In genomic region chr11:44380009-44380313, GRCh38 we compare ENCODE assay signal across 19 cellular contexts.
A peak's percentile ranks its signal among the peaks of the same experiment; 100 is the strongest.
DNase-seq lines count a peak whose midpoint lies in the region; ATAC-seq and TF ChIP-seq lines count a peak whose summit lies in the region.
"Had no signal": no experiment of that assay in that cellular context is flagged by ENCODE, and none has a peak within 500 bp of the region (broad histone marks: within the 10 kb centered on the region; RNA-seq: fewer than 3 reads in every experiment).

No MANE protein-coding gene starts in this region.

- no peak for TF ChIP-seq POLR2A in right lobe of liver (IDR thresholded peaks at IDR 0.05)

- H3K4me3 Mint-ChIP-seq in natural killer cell treated with Interleukin-12 subunit alpha and Interleukin-12 subunit beta and Interleukin-15 and Interleukin-18, amount 100 ng/mL, for 72 hours: no peak overlapping the region
- H3K4me3 Mint-ChIP-seq in natural killer cell: no peak overlapping the region
- H3K4me3 Mint-ChIP-seq: GM23338; T-helper 1 cell treated with Interleukin-12 subunit alpha and Interleukin-12 subunit beta and Interleukin-4 antibody, amounts not matched to agents 30 μg/mL and 1 μg/mL, for 36 hours had no signal

- no peaks in the 10 kb centered on the region for H3K4me1 Mint-ChIP-seq in natural killer cell treated with Interleukin-12 subunit alpha and Interleukin-12 subunit beta and Interleukin-15 and Interleukin-18, amount 100 ng/mL, for 72 hours (ENCODE audit: low read depth in 2 of 2)
- H3K4me1 Mint-ChIP-seq in natural killer cell: no peaks in the 10 kb centered on the region
- H3K4me1 Mint-ChIP-seq: GM23338 had no signal

- ATAC-seq in natural killer cell treated with Interleukin-12 subunit alpha and Interleukin-12 subunit beta and Interleukin-15 and Interleukin-18, amount 100 ng/mL, for 72 hours: no peak
- no peak for ATAC-seq in natural killer cell
- ATAC-seq in right lobe of liver: peak; percentile 67 to 77 (median 76)
- no peak for ATAC-seq in GM18861 (IDR thresholded peaks at IDR 0.05; ENCODE audit: unreplicated experiment)
- ATAC-seq in Right ventricle myocardium inferior: no peak
- ATAC-seq: GM23338, PC-3 had no signal

- no peaks in the 10 kb centered on the region for H3K36me3 ChIP-seq in right lobe of liver
- H3K36me3 ChIP-seq: SJSA1 had no signal

- H3K4me3 ChIP-seq in right lobe of liver: no peak overlapping the region
- H3K4me3 ChIP-seq: GM23338, SJSA1 had no signal

- no peak for TF ChIP-seq CTCF in natural killer cell (IDR thresholded peaks at IDR 0.05)
- no peak for TF ChIP-seq CTCF in right lobe of liver (IDR thresholded peaks at IDR 0.05)

- intact Hi-C loops in natural killer cell (cut with micrococcal nuclease): no loop called here
- intact Hi-C loops in right lobe of liver (cut with DNase I): no loop called here
- intact Hi-C loops in Right ventricle myocardium inferior (cut with DNase I): no loop called here

- no peaks in the 10 kb centered on the region for H3K9me3 Mint-ChIP-seq in natural killer cell treated with Interleukin-12 subunit alpha and Interleukin-12 subunit beta and Interleukin-15 and Interleukin-18, amount 100 ng/mL, for 72 hours
- no peaks in the 10 kb centered on the region for H3K9me3 Mint-ChIP-seq in natural killer cell
- H3K9me3 Mint-ChIP-seq: GM23338; T-helper 1 cell treated with Interleukin-12 subunit alpha and Interleukin-12 subunit beta and Interleukin-4 antibody, amounts not matched to agents 30 μg/mL and 1 μg/mL, for 36 hours had no signal

- H3K9me3 ChIP-seq in right lobe of liver: no peaks in the 10 kb centered on the region

- no peaks in the 10 kb centered on the region for H3K27me3 ChIP-seq in right lobe of liver

- WGBS in right lobe of liver (ENCODE audit: insufficient coverage, low coverage, low lambda C conversion rate, missing lambda C conversion rate): no CpG with 5 or more reads among the region's 3 CpGs

- peaks cover 5 to 19% of the 10 kb centered on the region in 2 donors for H3K27me3 Mint-ChIP-seq in natural killer cell treated with Interleukin-12 subunit alpha and Interleukin-12 subunit beta and Interleukin-15 and Interleukin-18, amount 100 ng/mL, for 72 hours
- peaks cover 2 to 9% of the 10 kb centered on the region in 2 donors for H3K27me3 Mint-ChIP-seq in natural killer cell (ENCODE audit: low read depth in 2 of 2)

- no peak overlapping the region for H3K27ac ChIP-seq in right lobe of liver
- H3K27ac ChIP-seq: C4-2B, SJSA1 had no signal

- no peak overlapping the region for H3K27ac Mint-ChIP-seq in natural killer cell treated with Interleukin-12 subunit alpha and Interleukin-12 subunit beta and Interleukin-15 and Interleukin-18, amount 100 ng/mL, for 72 hours
- H3K27ac Mint-ChIP-seq in natural killer cell: no peak overlapping the region
- H3K27ac Mint-ChIP-seq: GM23338; T-helper 1 cell treated with Interleukin-12 subunit alpha and Interleukin-12 subunit beta and Interleukin-4 antibody, amounts not matched to agents 30 μg/mL and 1 μg/mL, for 36 hours had no signal

- no peaks in the 10 kb centered on the region for H3K36me3 Mint-ChIP-seq in natural killer cell treated with Interleukin-12 subunit alpha and Interleukin-12 subunit beta and Interleukin-15 and Interleukin-18, amount 100 ng/mL, for 72 hours
- no peaks in the 10 kb centered on the region for H3K36me3 Mint-ChIP-seq in natural killer cell

- peak; percentile 41 for DNase-seq in natural killer cell treated with Interleukin-12 subunit alpha and Interleukin-12 subunit beta and Interleukin-15 and Interleukin-18, amount 100 ng/mL, for 72 hours (ENCODE audit: low spot score)
- no peak for DNase-seq in natural killer cell
- DNase-seq in NCI-H1105 (lab: John Stamatoyannopoulos, UW): peak; percentile 50
- DNase-seq in right lobe of liver: peak; percentile 49 to 79 (median 66)
- DNase-seq in Right ventricle myocardium inferior (ENCODE audit: missing footprints): no peak
- no peak for DNase-seq in activated naive CD4-positive, alpha-beta T cell treated with Interleukin-2 at 50 U/mL for 16 hours
- DNase-seq: ACHN, AML-193, HCEC 1CT, IMR-90, NCI-H1694 treated with DMSO at 0.1 percent for 48 hours, NCI-H446 treated with DMSO at 0.1 percent for 48 hours, NCI-H748 treated with DMSO at 0.1 percent for 48 hours, PC-3 had no signal

- H3K4me1 ChIP-seq in right lobe of liver: peaks cover 0 to 10% (median 4%) of the 10 kb centered on the region in 4 donors
- H3K4me1 ChIP-seq: SJSA1 had no signal

Comparison
In these comparisons a context has a peak if more than half of its experiments do, and no peak if none do; other contexts are left out.
1. DNase-seq: peak in natural killer cell treated with Interleukin-12 subunit alpha and Interleukin-12 subunit beta and Interleukin-15 and Interleukin-18, amount 100 ng/mL, for 72 hours (single experiment), NCI-H1105 (single experiment) and right lobe of liver (3 of 3); none in natural killer cell (single experiment), Right ventricle myocardium inferior (single experiment) and activated naive CD4-positive, alpha-beta T cell treated with Interleukin-2 at 50 U/mL for 16 hours (single experiment).
2. ATAC-seq: peak in right lobe of liver (4 of 4); none in natural killer cell treated with Interleukin-12 subunit alpha and Interleukin-12 subunit beta and Interleukin-15 and Interleukin-18, amount 100 ng/mL, for 72 hours (0 of 2), natural killer cell (0 of 3), GM18861 (single experiment) and Right ventricle myocardium inferior (single experiment).